22 cellular contexts compared by ENCODE assay signal in genomic region chr18:33558529-33558928, GRCh38. TPM values are rescaled to one million over a fixed set of nuclear protein-coding genes. Genes with fewer than 3 reads are reported as not detected.
DNase-seq lines count a peak whose midpoint lies in the region; ATAC-seq, FAIRE-seq and TF ChIP-seq lines count a peak whose summit lies in the region.
"Had no signal": no experiment of that assay in that cellular context is flagged by ENCODE, and none has a peak within 500 bp of the region (broad histone marks: within the 10 kb centered on the region; RNA-seq: fewer than 3 reads in every experiment).

No MANE protein-coding gene starts in this region.

- H3K27ac ChIP-seq in HEK293 (ENCODE audit: extremely low read depth, low read depth, low read length) = no peak overlapping the region
- peak overlapping the region; percentile 41 for H3K27ac ChIP-seq in smooth muscle cell (ENCODE audit: low read depth)
- no peak overlapping the region for H3K27ac ChIP-seq in effector memory CD4-positive, alpha-beta T cell (ENCODE audit: insufficient read depth, low read length, poor library complexity, severe bottlenecking)
- H3K27ac ChIP-seq: KMS-11, SJSA1 had no signal

- WGBS in smooth muscle cell (ENCODE audit: low lambda C conversion rate) = 90% methylated on average over 1 of the region's 1 CpG

- H3K79me2 ChIP-seq in smooth muscle cell (ENCODE audit: low read depth) = no peaks in the 10 kb centered on the region

- no peak overlapping the region for H3K9ac ChIP-seq in smooth muscle cell (ENCODE audit: low read depth)
- H3K9ac ChIP-seq: KMS-11 had no signal

- no peaks in the 10 kb centered on the region for H3K27me3 ChIP-seq in smooth muscle cell (ENCODE audit: low read depth)
- no peaks in the 10 kb centered on the region for H3K27me3 ChIP-seq in effector memory CD4-positive, alpha-beta T cell (replicated peaks; ENCODE audit: control insufficient read depth, insufficient read depth, low read length, poor library complexity, severe bottlenecking)
- H3K27me3 ChIP-seq: SJSA1 had no signal

- CTCF ChIA-PET in HEK293 (lab: Yijun Ruan, JAX) = interaction anchor here (0.5 kb wide), 1 partner anchor 576 kb away, joined by 3 read pairs; no protein-coding TSS in a partner anchor

- H3K4me1 ChIP-seq in HEK293 (ENCODE audit: control insufficient read depth, insufficient read depth, low read length) (no peaks in the 10 kb centered on the region), smooth muscle cell (ENCODE audit: low read depth) (no peaks in the 10 kb centered on the region)
- H3K4me1 ChIP-seq in effector memory CD4-positive, alpha-beta T cell (ENCODE audit: control insufficient read depth, insufficient read depth, low read length, poor library complexity, severe bottlenecking) = no peaks in the 10 kb centered on the region
- H3K4me1 ChIP-seq: HAP-1, SJSA1 had no signal

- peak; percentile 68 for DNase-seq in NCI-H69 (lab: John Stamatoyannopoulos, UW)
- no peak for DNase-seq in smooth muscle cell (lab: John Stamatoyannopoulos, UW; ENCODE audit: unreplicated experiment)
- no peak for DNase-seq in GM19239 (ENCODE audit: insufficient read length, low spot score)
- no peak for DNase-seq in effector memory CD4-positive, alpha-beta T cell
- DNase-seq: C1 segment of cervical spinal cord; CD4-positive, alpha-beta memory T cell; COR-L47; NCI-H1105; NCI-H1436 treated with DMSO at 0.1 percent for 48 hours; NCI-H187 treated with DMSO at 0.1 percent for 48 hours; NCI-H345; NCI-H510A treated with DMSO at 0.1 percent for 48 hours; NCI-H774; T-cell had no signal

- FAIRE-seq in GM19239 (lab: Jason Lieb, UNC) = no peak
- FAIRE-seq: RCC 7860 had no signal

- H3K36me3 ChIP-seq in HEK293 (ENCODE audit: control insufficient read depth in 2 of 2, insufficient read depth in 1 of 2, low read length in 2 of 2) = no peaks in the 10 kb centered on the region
- H3K36me3 ChIP-seq in smooth muscle cell (ENCODE audit: low read depth) = no peaks in the 10 kb centered on the region
- H3K36me3 ChIP-seq in effector memory CD4-positive, alpha-beta T cell (ENCODE audit: control insufficient read depth, insufficient read depth, low read length) = no peaks in the 10 kb centered on the region
- H3K36me3 ChIP-seq: HAP-1, SJSA1 had no signal

- no peaks in the 10 kb centered on the region for H3K9me3 ChIP-seq in HEK293 (ENCODE audit: control insufficient read depth, insufficient read depth, low read depth, low read length)
- no peaks in the 10 kb centered on the region for H3K9me3 ChIP-seq in smooth muscle cell (replicated peaks; ENCODE audit: low read depth)
- no peaks in the 10 kb centered on the region for H3K9me3 ChIP-seq in effector memory CD4-positive, alpha-beta T cell (ENCODE audit: control insufficient read depth, low read length)
- H3K9me3 ChIP-seq: HAP-1, SJSA1 had no signal

- H4K20me1 ChIP-seq in smooth muscle cell (ENCODE audit: low read depth) = no peaks in the 10 kb centered on the region

- H3K4me3 ChIP-seq in HEK293 (ENCODE audit: low read depth, low read length) = no peak overlapping the region
- no peak overlapping the region for H3K4me3 ChIP-seq in smooth muscle cell
- no peak overlapping the region for H3K4me3 ChIP-seq in effector memory CD4-positive, alpha-beta T cell (ENCODE audit: insufficient read depth, low read depth, low read length, poor library complexity, severe bottlenecking)
- H3K4me3 ChIP-seq: HAP-1, SJSA1 had no signal

- POLR2A ChIA-PET in HEK293 (lab: Yijun Ruan, JAX) = no interaction called here

- no peak for TF ChIP-seq CTCF in HEK293 (tag by site-specific recombination; IDR thresholded peaks at IDR 0.05)
- no peak for TF ChIP-seq CTCF in smooth muscle cell (IDR thresholded peaks at IDR 0.05; ENCODE audit: borderline replicate concordance, insufficient read depth, poor library complexity, severe bottlenecking)

- H2AFZ ChIP-seq in smooth muscle cell (ENCODE audit: low read depth) = no peak overlapping the region

- no peak overlapping the region for H3K4me2 ChIP-seq in smooth muscle cell
- H3K4me2 ChIP-seq: KMS-11 had no signal

- no peaks in the 10 kb centered on the region for H3F3A ChIP-seq in smooth muscle cell (ENCODE audit: low read depth)

- ATAC-seq in esophagus mucosa = peak; percentile 56
- no peak for ATAC-seq in HG03039 (IDR thresholded peaks at IDR 0.05; ENCODE audit: unreplicated experiment)
- ATAC-seq: T-cell had no signal

TF ChIP-seq in HEK293, 187 proteins besides CTCF, POLR2A, EP300 and RAD21:
- TF ChIP-seq SP7 (tag by site-specific recombination; IDR thresholded peaks at IDR 0.05) (peak; percentile 58), GLIS1 (tag by site-specific recombination; IDR thresholded peaks at IDR 0.05) (no peak)
- TF ChIP-seq, protein P1, sequence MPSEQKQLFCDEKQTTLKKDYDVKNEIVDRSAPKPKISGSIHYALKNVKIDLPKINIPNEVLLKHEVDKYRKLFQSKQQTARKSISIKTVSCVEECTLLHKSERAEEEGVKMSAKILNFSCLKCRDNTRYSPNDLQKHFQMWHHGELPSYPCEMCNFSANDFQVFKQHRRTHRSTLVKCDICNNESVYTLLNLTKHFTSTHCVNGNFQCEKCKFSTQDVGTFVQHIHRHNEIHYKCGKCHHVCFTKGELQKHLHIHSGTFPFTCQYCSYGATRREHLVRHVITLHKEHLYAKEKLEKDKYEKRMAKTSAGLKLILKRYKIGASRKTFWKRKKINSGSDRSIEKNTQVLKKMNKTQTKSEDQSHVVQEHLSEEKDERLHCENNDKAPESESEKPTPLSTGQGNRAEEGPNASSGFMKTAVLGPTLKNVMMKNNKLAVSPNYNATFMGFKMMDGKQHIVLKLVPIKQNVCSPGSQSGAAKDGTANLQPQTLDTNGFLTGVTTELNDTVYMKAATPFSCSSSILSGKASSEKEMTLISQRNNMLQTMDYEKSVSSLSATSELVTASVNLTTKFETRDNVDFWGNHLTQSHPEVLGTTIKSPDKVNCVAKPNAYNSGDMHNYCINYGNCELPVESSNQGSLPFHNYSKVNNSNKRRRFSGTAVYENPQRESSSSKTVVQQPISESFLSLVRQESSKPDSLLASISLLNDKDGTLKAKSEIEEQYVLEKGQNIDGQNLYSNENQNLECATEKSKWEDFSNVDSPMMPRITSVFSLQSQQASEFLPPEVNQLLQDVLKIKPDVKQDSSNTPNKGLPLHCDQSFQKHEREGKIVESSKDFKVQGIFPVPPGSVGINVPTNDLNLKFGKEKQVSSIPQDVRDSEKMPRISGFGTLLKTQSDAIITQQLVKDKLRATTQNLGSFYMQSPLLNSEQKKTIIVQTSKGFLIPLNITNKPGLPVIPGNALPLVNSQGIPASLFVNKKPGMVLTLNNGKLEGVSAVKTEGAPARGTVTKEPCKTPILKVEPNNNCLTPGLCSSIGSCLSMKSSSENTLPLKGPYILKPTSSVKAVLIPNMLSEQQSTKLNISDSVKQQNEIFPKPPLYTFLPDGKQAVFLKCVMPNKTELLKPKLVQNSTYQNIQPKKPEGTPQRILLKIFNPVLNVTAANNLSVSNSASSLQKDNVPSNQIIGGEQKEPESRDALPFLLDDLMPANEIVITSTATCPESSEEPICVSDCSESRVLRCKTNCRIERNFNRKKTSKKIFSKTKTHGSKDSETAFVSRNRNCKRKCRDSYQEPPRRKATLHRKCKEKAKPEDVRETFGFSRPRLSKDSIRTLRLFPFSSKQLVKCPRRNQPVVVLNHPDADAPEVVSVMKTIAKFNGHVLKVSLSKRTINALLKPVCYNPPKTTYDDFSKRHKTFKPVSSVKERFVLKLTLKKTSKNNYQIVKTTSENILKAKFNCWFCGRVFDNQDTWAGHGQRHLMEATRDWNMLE (tag by site-specific recombination; conservative IDR thresholded peaks at IDR 0.05; ENCODE audit: low read depth) = no peak

RNA-seq across cellular contexts. Expression of gene ASXL3, which starts 19.5 kb away (rescaled TPM):
- total RNA-seq in esophagus mucosa (0.32 TPM), smooth muscle cell (2.9 and 5.9 TPM in 2 replicates)
- polyA plus RNA-seq in smooth muscle cell = 0.70 and 1.2 TPM in 2 replicates
- total RNA-seq: CD4-positive, alpha-beta memory T cell; SJSA1; T-cell had no signal
- polyA plus RNA-seq: CD4-positive, alpha-beta memory T cell; IgD-negative memory B cell had no signal
